8 cellular contexts compared by ENCODE assay signal in genomic region chr16:47037396-47037745, GRCh38.
DNase-seq lines count a peak whose midpoint lies in the region; ATAC-seq and TF ChIP-seq lines count a peak whose summit lies in the region.

No MANE protein-coding gene starts in this region.

- POLR2A ChIA-PET in Panc1 (lab: Charles Lee), result no interaction called here

- H3K4me3 Mint-ChIP-seq in brain, result peak overlapping the region; percentile 78 to 83 (median 80)

- H3K36me3 ChIP-seq in Panc1 (ENCODE audit: control insufficient read depth, insufficient read depth, low read length), result no peaks in the 10 kb centered on the region

- intact Hi-C loops in Panc1 (cut with micrococcal nuclease; ENCODE audit: unreplicated experiment), result no loop called here
- intact Hi-C loops in left colon (cut with DNase I, micrococcal nuclease), result loop anchor here in 1 of 2 donors (10.0 kb wide), 1 partner anchor 1117 kb away; the partner anchor contains the start of gene ABCC12

- CTCF ChIA-PET in Panc1 (lab: Charles Lee), result interaction anchor here (0.7 to 1.7 kb wide), 3 partner anchors 9 to 1127 kb away, joined by 5 to 14 read pairs (median 6); no protein-coding TSS in a partner anchor

- no peaks in the 10 kb centered on the region for H3K9me3 Mint-ChIP-seq in brain

- no peaks in the 10 kb centered on the region for H3K27me3 ChIP-seq in Panc1 (ENCODE audit: control insufficient read depth, insufficient read depth, low read length)

- no peak overlapping the region for H3K27ac ChIP-seq in Panc1 (ENCODE audit: low read length)

- H3K9me3 ChIP-seq in Panc1 (ENCODE audit: control insufficient read depth, insufficient read depth, low read depth, low read length), result no peaks in the 10 kb centered on the region

- DNase-seq in Panc1 (ENCODE audit: low read depth, low spot score) (no peak), left colon (no peak), NCI-H1694 treated with DMSO at 0.1 percent for 48 hours (lab: John Stamatoyannopoulos, UW) (no peak), DMS153 treated with DMSO at 0.1 percent for 48 hours (lab: John Stamatoyannopoulos, UW; ENCODE audit: unreplicated experiment) (no peak)
- peak; percentile 15 to 24 for DNase-seq in stimulated activated CD4-positive, alpha-beta T cell treated with anti-CD3 and anti-CD28 coated beads, Interleukin-4, amount 100 ng/mL, for 48 hours (ENCODE audit: low read depth in 2 of 2)

- no peaks in the 10 kb centered on the region for H3K36me3 Mint-ChIP-seq in brain

- H3K27ac Mint-ChIP-seq in brain, result peak overlapping the region in 1 of 5 experiments; percentile 65

- in situ Hi-C loops in Panc1 (cut with HindIII; ENCODE audit: low pct_unique_long_range_greater_than_20kb, low sequenced_read_pairs), result no loop called here

- H3K4me1 Mint-ChIP-seq in brain, result no peaks in the 10 kb centered on the region

- no peaks in the 10 kb centered on the region for H3K4me1 ChIP-seq in Panc1 (ENCODE audit: control insufficient read depth, insufficient read depth, low read length)

- TF ChIP-seq CTCF in Panc1 (IDR thresholded peaks at IDR 0.05) (no peak), brain (conservative IDR thresholded peaks at IDR 0.05) (no peak)

- no TSS peak for BruUV-seq in Panc1 (replicated peaks; lab: Mats Ljungman, UMichigan)

- peak overlapping the region; percentile 61 to 71 for H3K4me3 ChIP-seq in Panc1 (ENCODE audit: low read depth in 2 of 2, low read length in 2 of 2)

- peaks cover 14% of the 10 kb centered on the region for H3K27me3 Mint-ChIP-seq in brain

- peak; percentile 22 for ATAC-seq in GM18519 (IDR thresholded peaks at IDR 0.05; ENCODE audit: low FRiP score, unreplicated experiment)
- ATAC-seq in HG02759 (IDR thresholded peaks at IDR 0.05; ENCODE audit: unreplicated experiment), result peak; percentile 45
- peak; percentile 60 for ATAC-seq in Panc1
- peak; percentile 45 for ATAC-seq in left colon

Comparison
In these comparisons a context has a peak if more than half of its experiments do, and no peak if none do; other contexts are left out.
1. DNase-seq: peak in stimulated activated CD4-positive, alpha-beta T cell treated with anti-CD3 and anti-CD28 coated beads, Interleukin-4, amount 100 ng/mL, for 48 hours (2 of 2); none in Panc1 (single experiment), left colon (0 of 2), NCI-H1694 treated with DMSO at 0.1 percent for 48 hours (single experiment) and DMS153 treated with DMSO at 0.1 percent for 48 hours (single experiment).
2. Peak in every context shown above with its lines, with median percentiles within 50 percentile points of each other: ATAC-seq.